ENCODE assay signal across 16 cellular contexts in the genomic region with DNA sequence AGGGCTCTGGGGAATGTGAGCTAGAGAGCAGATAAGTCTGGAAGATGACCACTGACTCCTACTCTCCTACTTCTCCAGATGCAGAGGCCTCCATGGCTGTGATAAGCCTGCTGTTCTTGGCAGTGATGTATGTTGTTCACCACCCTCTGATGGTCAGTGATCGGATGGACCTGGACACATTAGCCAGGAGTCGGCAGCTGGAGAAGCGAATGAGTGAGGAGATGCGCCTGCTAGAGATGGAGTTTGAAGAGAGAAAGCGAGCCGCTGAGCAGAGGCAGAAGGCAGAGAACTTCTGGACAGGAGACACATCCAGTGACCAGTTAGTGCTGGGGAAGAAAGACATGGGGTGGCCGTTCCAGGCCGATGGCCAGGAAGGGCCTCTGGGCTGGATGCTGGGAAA. TPM values are rescaled to one million over a fixed set of nuclear protein-coding genes. Genes with fewer than 3 reads are reported as not detected.
DNase-seq lines count a peak whose midpoint lies in the region; ATAC-seq lines count a peak whose summit lies in the region.
"Had no signal": no experiment of that assay in that cellular context is flagged by ENCODE, and none has a peak within 500 bp of the region (broad histone marks: within the 10 kb centered on the region; RNA-seq: fewer than 3 reads in every experiment).

No MANE protein-coding gene starts in this region.

- peak overlapping the region; percentile 91 for H3K27ac Mint-ChIP-seq in activated T-cell treated with anti-CD3 and anti-CD28 coated beads, Interleukin-2, amount 50 U/mL, for 24 hours
- no peak overlapping the region for H3K27ac Mint-ChIP-seq in activated naive CD8-positive, alpha-beta T cell
- H3K27ac Mint-ChIP-seq: GM23338 had no signal

- H3K9me3 ChIP-seq in neuronal stem cell (replicated peaks in 1 of 2; ENCODE audit: control insufficient read depth in 2 of 2, insufficient read depth in 1 of 2, low read depth in 1 of 2, low read length in 2 of 2) = no peaks in the 10 kb centered on the region
- H3K9me3 ChIP-seq: SK-N-SH, vagina had no signal

- H2BK120ac ChIP-seq in neuronal stem cell (ENCODE audit: low read depth, low read length) = no peak overlapping the region

- H3K27me3 ChIP-seq in neuronal stem cell (ENCODE audit: control insufficient read depth in 3 of 3, insufficient read depth in 3 of 3, low read depth in 1 of 3, low read length in 3 of 3) = peaks cover 0 to 22% (median 10%) of the 10 kb centered on the region in 3 experiments
- H3K27me3 ChIP-seq: vagina had no signal

- WGBS in neuronal stem cell (ENCODE audit: extremely low coverage in 2 of 2, insufficient read length in 2 of 2, insufficient replicate concordance in 1 of 2), 2 donors = no CpG with 5 or more reads among the region's 8 CpGs

- no peak overlapping the region for H3K14ac ChIP-seq in neuronal stem cell (ENCODE audit: low read length)

- no peak overlapping the region for H4K8ac ChIP-seq in neuronal stem cell (ENCODE audit: low read depth, low read length)

- H3K4me1 ChIP-seq in neuronal stem cell (ENCODE audit: control insufficient read depth in 2 of 2, insufficient read depth in 1 of 2, low read depth in 1 of 2, low read length in 2 of 2) = peaks cover 2 to 7% of the 10 kb centered on the region in 2 donors

- H3K9ac ChIP-seq in neuronal stem cell (ENCODE audit: low read depth, low read length, poor library complexity) = peak overlapping the region; percentile 9
- H3K9ac ChIP-seq: SK-N-SH had no signal

- no peak overlapping the region for H2BK5ac ChIP-seq in neuronal stem cell (ENCODE audit: low read length)

- H2BK15ac ChIP-seq in neuronal stem cell (ENCODE audit: low read length) = no peak overlapping the region

- peak overlapping the region; percentile 91 for H3K4me3 Mint-ChIP-seq in activated T-cell treated with anti-CD3 and anti-CD28 coated beads, Interleukin-2, amount 50 U/mL, for 24 hours
- peak overlapping the region; percentile 97 for H3K4me3 Mint-ChIP-seq in activated naive CD8-positive, alpha-beta T cell

- peaks cover 58% of the 10 kb centered on the region for H3K36me3 Mint-ChIP-seq in activated T-cell treated with anti-CD3 and anti-CD28 coated beads, Interleukin-2, amount 50 U/mL, for 24 hours (ENCODE audit: low read depth)
- H3K36me3 Mint-ChIP-seq in activated naive CD8-positive, alpha-beta T cell = peaks cover 10% of the 10 kb centered on the region

- H3K36me3 ChIP-seq in neuronal stem cell (replicated peaks in 1 of 2; ENCODE audit: control insufficient read depth in 2 of 2, insufficient read depth in 2 of 2, low read length in 2 of 2) = peaks cover 0 to 4% of the 10 kb centered on the region in 2 donors
- H3K36me3 ChIP-seq: vagina had no signal

- no peaks in the 10 kb centered on the region for H3K9me3 Mint-ChIP-seq in activated T-cell treated with anti-CD3 and anti-CD28 coated beads, Interleukin-2, amount 50 U/mL, for 24 hours
- no peaks in the 10 kb centered on the region for H3K9me3 Mint-ChIP-seq in activated naive CD8-positive, alpha-beta T cell (ENCODE audit: low read depth)
- H3K9me3 Mint-ChIP-seq: activated B cell treated with CpG ODN at 0.5 μM for 24 hours, GM23338 had no signal

- peaks cover 1% of the 10 kb centered on the region for H3K79me1 ChIP-seq in neuronal stem cell (ENCODE audit: low read depth, low read length)

- H2AK5ac ChIP-seq in neuronal stem cell (ENCODE audit: low read depth, low read length) = peak overlapping the region; percentile 29

- H2BK12ac ChIP-seq in neuronal stem cell (ENCODE audit: low read length) = no peak overlapping the region

- H3K27ac ChIP-seq in neuronal stem cell (replicated peaks; ENCODE audit: low read length) = no peak overlapping the region

- H3K4ac ChIP-seq in neuronal stem cell (ENCODE audit: low read length) = no peak overlapping the region

- no peak overlapping the region for H3K23ac ChIP-seq in neuronal stem cell (ENCODE audit: low read depth, low read length, poor library complexity)

- no peak for DNase-seq in activated T-cell treated with anti-CD3 and anti-CD28 coated beads, Interleukin-2, amount 50 U/mL, for 24 hours
- DNase-seq in activated T-cell treated with anti-CD3 and anti-CD28 coated beads, Interleukin-2, amount 50 U/mL, for 1 hour = no peak
- no peak for DNase-seq in Jurkat, Clone E6-1 (ENCODE audit: low read depth, low spot score)
- DNase-seq in neuronal stem cell (ENCODE audit: low spot score) = no peak
- no peak for DNase-seq in cortex of kidney (lab: John Stamatoyannopoulos, UW)
- DNase-seq in T-helper 9 cell = no peak
- DNase-seq: ACHN, activated B cell treated with CpG ODN at 0.5 μM for 24 hours, NCI-H1092, NCI-H2171, occipital lobe had no signal

- H3K18ac ChIP-seq in neuronal stem cell (ENCODE audit: low read length) = no peak overlapping the region

- no peak overlapping the region for H2AFZ ChIP-seq in neuronal stem cell (ENCODE audit: low read length)

- no peak for ATAC-seq in HG02763 (IDR thresholded peaks at IDR 0.05; ENCODE audit: unreplicated experiment)

- peak overlapping the region; percentile 86 for H3K4me3 ChIP-seq in Jurkat, Clone E6-1 (ENCODE audit: low read length)
- H3K4me3 ChIP-seq in neuronal stem cell (ENCODE audit: low read length in 2 of 2) = no peak overlapping the region

- no peaks in the 10 kb centered on the region for H3K27me3 Mint-ChIP-seq in activated T-cell treated with anti-CD3 and anti-CD28 coated beads, Interleukin-2, amount 50 U/mL, for 24 hours
- no peaks in the 10 kb centered on the region for H3K27me3 Mint-ChIP-seq in activated naive CD8-positive, alpha-beta T cell
- H3K27me3 Mint-ChIP-seq: activated B cell treated with CpG ODN at 0.5 μM for 24 hours had no signal

- no peak overlapping the region for H3K4me2 ChIP-seq in neuronal stem cell (ENCODE audit: insufficient read depth, low read length, poor library complexity, severe bottlenecking)

- no peak overlapping the region for H4K91ac ChIP-seq in neuronal stem cell (ENCODE audit: low read depth, low read length, poor library complexity)

- peaks cover 59% of the 10 kb centered on the region for H3K4me1 Mint-ChIP-seq in activated T-cell treated with anti-CD3 and anti-CD28 coated beads, Interleukin-2, amount 50 U/mL, for 24 hours (ENCODE audit: low read depth)
- peaks cover 43% of the 10 kb centered on the region for H3K4me1 Mint-ChIP-seq in activated naive CD8-positive, alpha-beta T cell (ENCODE audit: low read depth)

RNA-seq across cellular contexts. Expression of a gene that starts 1.4 kb away (rescaled TPM):
- 24.6 TPM for polyA plus RNA-seq in Jurkat, Clone E6-1 (2012; ENCODE audit: insufficient read depth, insufficient read length)
- 4.8 TPM for polyA plus RNA-seq in neuronal stem cell (2013, experiment 1 of 2)
- polyA plus RNA-seq in neuronal stem cell (2013, experiment 2 of 2) = 4.3 TPM

RNA-seq across cellular contexts. Expression of a gene that starts 9.0 kb away (rescaled TPM):
- 93.1 TPM for polyA plus RNA-seq in Jurkat, Clone E6-1 (2012; ENCODE audit: insufficient read depth, insufficient read length)
- 46.7 TPM for polyA plus RNA-seq in neuronal stem cell (2013, experiment 1 of 2)
- polyA plus RNA-seq in neuronal stem cell (2013, experiment 2 of 2) = 46.2 TPM

RNA-seq across cellular contexts. Expression of a gene that starts 21.2 kb away (rescaled TPM):
- 189 TPM for polyA plus RNA-seq in Jurkat, Clone E6-1 (2012; ENCODE audit: insufficient read depth, insufficient read length)
- polyA plus RNA-seq in neuronal stem cell (2013, experiment 1 of 2) = 80.4 TPM
- polyA plus RNA-seq in neuronal stem cell (2013, experiment 2 of 2) = 79.4 TPM
